In the genomic region with DNA sequence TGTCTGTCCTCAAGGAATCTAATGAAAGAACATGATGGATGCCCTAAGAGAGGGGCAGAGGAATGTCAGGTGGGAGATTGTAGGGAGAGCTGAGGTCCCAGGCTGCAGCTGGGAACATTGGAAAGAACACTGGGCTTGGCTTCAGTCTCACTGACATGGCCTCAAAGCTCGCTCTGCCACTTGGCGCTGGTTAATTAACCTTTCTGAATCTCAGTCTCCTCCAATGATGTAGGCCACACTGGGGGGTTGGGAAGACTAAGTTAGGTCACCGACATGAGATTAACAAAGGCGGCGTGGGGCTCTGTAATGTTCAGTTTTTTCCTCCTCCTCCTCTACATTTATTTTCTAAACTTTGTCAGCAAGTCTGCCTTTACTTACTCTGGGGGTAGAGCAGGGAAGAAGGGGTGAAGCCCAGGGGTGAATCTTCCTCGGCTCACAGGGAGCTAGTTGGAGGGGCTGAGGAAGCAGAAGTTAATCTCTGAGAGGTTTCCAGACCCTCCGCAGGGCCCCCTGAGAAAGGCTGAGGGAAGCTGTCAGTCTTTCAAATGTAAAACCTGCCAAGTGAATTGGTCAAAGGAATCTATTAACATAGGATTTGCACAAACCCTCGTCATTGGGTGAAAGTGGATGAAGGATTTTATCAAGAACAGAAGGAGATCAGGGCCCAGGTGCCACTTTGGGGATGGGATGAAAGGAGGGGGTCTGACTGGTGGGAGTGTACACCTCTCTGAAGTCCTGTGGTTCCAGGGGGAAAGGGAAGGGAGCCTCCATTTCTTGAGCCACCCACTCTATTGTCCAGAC, we compare ENCODE assay signal across 1 cellular context.
TF ChIP-seq lines count a peak whose summit lies in the region.

No MANE protein-coding gene starts in this region.

TF ChIP-seq in GM23338, 12 proteins besides CTCF, POLR2A, EP300 and RAD21 (continued from another document):
- TF ChIP-seq, protein P1, sequence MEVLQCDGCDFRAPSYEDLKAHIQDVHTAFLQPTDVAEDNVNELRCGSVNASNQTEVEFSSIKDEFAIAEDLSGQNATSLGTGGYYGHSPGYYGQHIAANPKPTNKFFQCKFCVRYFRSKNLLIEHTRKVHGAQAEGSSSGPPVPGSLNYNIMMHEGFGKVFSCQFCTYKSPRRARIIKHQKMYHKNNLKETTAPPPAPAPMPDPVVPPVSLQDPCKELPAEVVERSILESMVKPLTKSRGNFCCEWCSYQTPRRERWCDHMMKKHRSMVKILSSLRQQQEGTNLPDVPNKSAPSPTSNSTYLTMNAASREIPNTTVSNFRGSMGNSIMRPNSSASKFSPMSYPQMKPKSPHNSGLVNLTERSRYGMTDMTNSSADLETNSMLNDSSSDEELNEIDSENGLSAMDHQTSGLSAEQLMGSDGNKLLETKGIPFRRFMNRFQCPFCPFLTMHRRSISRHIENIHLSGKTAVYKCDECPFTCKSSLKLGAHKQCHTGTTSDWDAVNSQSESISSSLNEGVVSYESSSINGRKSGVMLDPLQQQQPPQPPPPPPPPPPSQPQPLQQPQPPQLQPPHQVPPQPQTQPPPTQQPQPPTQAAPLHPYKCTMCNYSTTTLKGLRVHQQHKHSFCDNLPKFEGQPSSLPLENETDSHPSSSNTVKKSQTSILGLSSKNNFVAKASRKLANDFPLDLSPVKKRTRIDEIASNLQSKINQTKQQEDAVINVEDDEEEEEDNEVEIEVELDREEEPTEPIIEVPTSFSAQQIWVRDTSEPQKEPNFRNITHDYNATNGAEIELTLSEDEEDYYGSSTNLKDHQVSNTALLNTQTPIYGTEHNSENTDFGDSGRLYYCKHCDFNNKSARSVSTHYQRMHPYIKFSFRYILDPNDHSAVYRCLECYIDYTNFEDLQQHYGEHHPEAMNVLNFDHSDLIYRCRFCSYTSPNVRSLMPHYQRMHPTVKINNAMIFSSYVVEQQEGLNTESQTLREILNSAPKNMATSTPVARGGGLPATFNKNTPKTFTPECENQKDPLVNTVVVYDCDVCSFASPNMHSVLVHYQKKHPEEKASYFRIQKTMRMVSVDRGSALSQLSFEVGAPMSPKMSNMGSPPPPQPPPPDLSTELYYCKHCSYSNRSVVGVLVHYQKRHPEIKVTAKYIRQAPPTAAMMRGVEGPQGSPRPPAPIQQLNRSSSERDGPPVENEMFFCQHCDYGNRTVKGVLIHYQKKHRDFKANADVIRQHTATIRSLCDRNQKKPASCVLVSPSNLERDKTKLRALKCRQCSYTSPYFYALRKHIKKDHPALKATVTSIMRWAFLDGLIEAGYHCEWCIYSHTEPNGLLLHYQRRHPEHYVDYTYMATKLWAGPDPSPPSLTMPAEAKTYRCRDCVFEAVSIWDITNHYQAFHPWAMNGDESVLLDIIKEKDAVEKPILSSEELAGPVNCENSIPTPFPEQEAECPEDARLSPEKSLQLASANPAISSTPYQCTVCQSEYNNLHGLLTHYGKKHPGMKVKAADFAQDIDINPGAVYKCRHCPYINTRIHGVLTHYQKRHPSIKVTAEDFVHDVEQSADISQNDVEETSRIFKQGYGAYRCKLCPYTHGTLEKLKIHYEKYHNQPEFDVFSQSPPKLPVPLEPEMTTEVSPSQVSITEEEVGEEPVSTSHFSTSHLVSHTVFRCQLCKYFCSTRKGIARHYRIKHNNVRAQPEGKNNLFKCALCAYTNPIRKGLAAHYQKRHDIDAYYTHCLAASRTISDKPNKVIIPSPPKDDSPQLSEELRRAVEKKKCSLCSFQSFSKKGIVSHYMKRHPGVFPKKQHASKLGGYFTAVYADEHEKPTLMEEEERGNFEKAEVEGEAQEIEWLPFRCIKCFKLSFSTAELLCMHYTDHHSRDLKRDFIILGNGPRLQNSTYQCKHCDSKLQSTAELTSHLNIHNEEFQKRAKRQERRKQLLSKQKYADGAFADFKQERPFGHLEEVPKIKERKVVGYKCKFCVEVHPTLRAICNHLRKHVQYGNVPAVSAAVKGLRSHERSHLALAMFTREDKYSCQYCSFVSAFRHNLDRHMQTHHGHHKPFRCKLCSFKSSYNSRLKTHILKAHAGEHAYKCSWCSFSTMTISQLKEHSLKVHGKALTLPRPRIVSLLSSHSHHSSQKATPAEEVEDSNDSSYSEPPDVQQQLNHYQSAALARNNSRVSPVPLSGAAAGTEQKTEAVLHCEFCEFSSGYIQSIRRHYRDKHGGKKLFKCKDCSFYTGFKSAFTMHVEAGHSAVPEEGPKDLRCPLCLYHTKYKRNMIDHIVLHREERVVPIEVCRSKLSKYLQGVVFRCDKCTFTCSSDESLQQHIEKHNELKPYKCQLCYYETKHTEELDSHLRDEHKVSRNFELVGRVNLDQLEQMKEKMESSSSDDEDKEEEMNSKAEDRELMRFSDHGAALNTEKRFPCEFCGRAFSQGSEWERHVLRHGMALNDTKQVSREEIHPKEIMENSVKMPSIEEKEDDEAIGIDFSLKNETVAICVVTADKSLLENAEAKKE (CRISPR knock-in tag; IDR thresholded peaks at IDR 0.05): peak; percentile 5; the same call in 1 of the 2 replicates
TF ChIP-seq in GM23338: peak in this region for 3.
